Comparison of ENCODE assay signal across 19 cellular contexts in genomic region chr11:102168483-102168882, GRCh38. TPM values are rescaled to one million over a fixed set of nuclear protein-coding genes. Genes with fewer than 3 reads are reported as not detected.
A peak's percentile ranks its signal among the peaks of the same experiment; 100 is the strongest.
DNase-seq lines count a peak whose midpoint lies in the region; ATAC-seq, FAIRE-seq and TF ChIP-seq lines count a peak whose summit lies in the region.
"Had no signal": no experiment of that assay in that cellular context is flagged by ENCODE, and none has a peak within 500 bp of the region (broad histone marks: within the 10 kb centered on the region; RNA-seq: fewer than 3 reads in every experiment).

No MANE protein-coding gene starts in this region.

- peak overlapping the region; percentile 86; the same call in 1 of the 2 replicates for H4K5ac ChIP-seq in IMR-90 (ENCODE audit: low read depth, low read length)

- H3K4me3 ChIP-seq in Caco-2 (ENCODE audit: low read depth, low read length) = no peak overlapping the region
- H3K4me3 ChIP-seq in IMR-90 (ENCODE audit: insufficient read depth, low read depth, low read length) = no peak overlapping the region
- H3K4me3 ChIP-seq in bronchial epithelial cell (ENCODE audit: low read depth, low read length) = no peak overlapping the region
- H3K4me3 ChIP-seq in muscle layer of duodenum (ENCODE audit: low read depth in 1 of 2, low read length in 2 of 2) = no peak overlapping the region
- H3K4me3 ChIP-seq: adrenal gland had no signal

- peak overlapping the region; percentile 26 for H3K27ac Mint-ChIP-seq in Caco-2 (ENCODE audit: unreplicated experiment)
- H3K27ac Mint-ChIP-seq: activated T-helper 2 cell treated with anti-CD3 and anti-CD28 coated beads, Interferon-gamma antibody, Interleukin-2, Interleukin-4, amounts not matched to agents 10 μg/mL and 5 μg/mL and 100 μg/mL, durations not matched to agents 14 hours and 24 hours and 36 hours; immature natural killer cell; stimulated activated naive B cell treated with anti-CD40 and anti-IgM and Interleukin-4, amounts not matched to agents 10 μg/mL and 1 μg/mL and 100 μg/mL, for 72 hours had no signal

- no peak overlapping the region for H3K27ac ChIP-seq in IMR-90 (ENCODE audit: insufficient read depth, low read length)
- H3K27ac ChIP-seq in muscle layer of duodenum (ENCODE audit: low read length) = peak overlapping the region; percentile 0
- H3K27ac ChIP-seq: adrenal gland had no signal

- peaks cover 23 to 57% of the 10 kb centered on the region in 2 experiments for H3K79me1 ChIP-seq in IMR-90 (ENCODE audit: low read depth in 1 of 2, low read length in 2 of 2)

- H3K4ac ChIP-seq in IMR-90 (ENCODE audit: low read depth, low read length) = peak overlapping the region; percentile 3; the same call in 1 of the 2 replicates

- peak overlapping the region; percentile 19; the same call in 1 of the 2 replicates for H3K4me2 ChIP-seq in IMR-90 (ENCODE audit: low read depth, low read length)

- peaks cover 9% of the 10 kb centered on the region; the same call in 1 of the 2 replicates for H4K20me1 ChIP-seq in IMR-90 (ENCODE audit: insufficient read depth, low read length)

- H2BK5ac ChIP-seq in IMR-90 (ENCODE audit: low read depth, low read length, poor library complexity, severe bottlenecking) = peak overlapping the region; percentile 99

- ATAC-seq in IMR-90 (ENCODE audit: low read depth) = no peak
- ATAC-seq: stimulated activated naive B cell treated with anti-CD40 and anti-IgM and Interleukin-4, amounts not matched to agents 10 μg/mL and 1 μg/mL and 100 μg/mL, for 72 hours had no signal

- H3K4me1 ChIP-seq in Caco-2 (peaks cover 17% of the 10 kb centered on the region), IMR-90 (ENCODE audit: control insufficient read depth, insufficient read depth, low read length) (peaks cover 18% of the 10 kb centered on the region), muscle layer of duodenum (ENCODE audit: control insufficient read depth in 1 of 2, insufficient read depth in 2 of 2, low read length in 2 of 2) (peaks cover 0 to 4% of the 10 kb centered on the region in 2 donors)

- H2BK120ac ChIP-seq in IMR-90 (ENCODE audit: low read depth, low read length) = no peak overlapping the region

- no peaks in the 10 kb centered on the region for H3K27me3 Mint-ChIP-seq in Caco-2 (ENCODE audit: insufficient read depth, unreplicated experiment)

- peaks cover 52% of the 10 kb centered on the region for H3K36me3 Mint-ChIP-seq in Caco-2 (ENCODE audit: insufficient read depth, unreplicated experiment)
- H3K36me3 Mint-ChIP-seq: immature natural killer cell; stimulated activated naive B cell treated with anti-CD40 and anti-IgM and Interleukin-4, amounts not matched to agents 10 μg/mL and 1 μg/mL and 100 μg/mL, for 72 hours had no signal

- H3K56ac ChIP-seq in IMR-90 (ENCODE audit: extremely low read depth, insufficient read depth, low read length) = 0 out of 2 replicates have a peak overlapping the region, but pooled peaks have one; percentile 21

- intact Hi-C loops in Caco-2 (cut with micrococcal nuclease; ENCODE audit: unreplicated experiment) = no loop called here
- intact Hi-C loops in IMR-90 (cut with micrococcal nuclease) = no loop called here

- H4K91ac ChIP-seq in IMR-90 (ENCODE audit: insufficient read depth, low read depth, low read length) = no peak overlapping the region

- no peak for FAIRE-seq in bronchial epithelial cell (lab: Jason Lieb, UNC)
- no peak for FAIRE-seq in GM19239 (lab: Jason Lieb, UNC)
- FAIRE-seq: endothelial cell of umbilical vein, small intestine, urothelium cell line had no signal

- H2AK9ac ChIP-seq in IMR-90 (replicated peaks; ENCODE audit: low read depth, low read length, poor library complexity) = no peak overlapping the region

- POLR2A ChIA-PET in Caco-2 (lab: Charles Lee) = no interaction called here
- POLR2A ChIA-PET in IMR-90 (lab: Charles Lee; ENCODE audit: unreplicated experiment) = no interaction called here

- H4K8ac ChIP-seq in IMR-90 (ENCODE audit: low read depth in 2 of 2, low read length in 2 of 2) = peak overlapping the region in 1 of 2 experiments; percentile 14; a peak in 1 of 4 replicates

- peak overlapping the region; percentile 7; the same call in 1 of the 2 replicates for H2BK20ac ChIP-seq in IMR-90 (ENCODE audit: low read depth, low read length)

- peak overlapping the region; percentile 62; the same call in 1 of the 2 replicates for H3K18ac ChIP-seq in IMR-90 (ENCODE audit: low read depth, low read length)

- H3K9me3 Mint-ChIP-seq in Caco-2 (ENCODE audit: unreplicated experiment) = no peaks in the 10 kb centered on the region
- H3K9me3 Mint-ChIP-seq: activated T-helper 2 cell treated with anti-CD3 and anti-CD28 coated beads, Interferon-gamma antibody, Interleukin-2, Interleukin-4, amounts not matched to agents 10 μg/mL and 5 μg/mL and 100 μg/mL, durations not matched to agents 14 hours and 24 hours and 36 hours; stimulated activated naive B cell treated with anti-CD40 and anti-IgM and Interleukin-4, amounts not matched to agents 10 μg/mL and 1 μg/mL and 100 μg/mL, for 72 hours had no signal

- H3K9me3 ChIP-seq in Caco-2 = no peaks in the 10 kb centered on the region
- no peaks in the 10 kb centered on the region for H3K9me3 ChIP-seq in IMR-90 (ENCODE audit: control insufficient read depth, insufficient read depth, low read length)
- no peaks in the 10 kb centered on the region for H3K9me3 ChIP-seq in muscle layer of duodenum (ENCODE audit: control insufficient read depth in 1 of 2, low read length in 2 of 2)
- H3K9me3 ChIP-seq: adrenal gland had no signal

- CTCF ChIA-PET in Caco-2 (lab: Charles Lee) (no interaction called here), IMR-90 (lab: Yijun Ruan, JAX) (no interaction called here)

- no peaks in the 10 kb centered on the region for H3K36me3 ChIP-seq in Caco-2 (ENCODE audit: control insufficient read depth, insufficient read depth, low read length)
- peaks cover 10% of the 10 kb centered on the region for H3K36me3 ChIP-seq in IMR-90 (ENCODE audit: control insufficient read depth, insufficient read depth, low read length)
- H3K36me3 ChIP-seq in bronchial epithelial cell (ENCODE audit: control insufficient read depth, insufficient read depth, low read length) = no peaks in the 10 kb centered on the region
- peaks cover 0 to 2% of the 10 kb centered on the region in 2 donors for H3K36me3 ChIP-seq in muscle layer of duodenum (ENCODE audit: control insufficient read depth in 1 of 2, insufficient read depth in 2 of 2, low read length in 2 of 2)
- H3K36me3 ChIP-seq: adrenal gland had no signal

- H3K9me1 ChIP-seq in IMR-90 (ENCODE audit: insufficient read depth, low read length) = peaks cover 17% of the 10 kb centered on the region

- WGBS in IMR-90 (ENCODE audit: extremely low coverage in 2 of 2, insufficient read length in 1 of 2), 2 experiments = 67% methylated on average over 1 of the region's 1 CpG; no CpG with 5 or more reads in 1 of the 2 experiments

- H3K4me1 Mint-ChIP-seq in Caco-2 (ENCODE audit: low read depth, unreplicated experiment) = peaks cover 35% of the 10 kb centered on the region
- H3K4me1 Mint-ChIP-seq: immature natural killer cell; stimulated activated naive B cell treated with anti-CD40 and anti-IgM and Interleukin-4, amounts not matched to agents 10 μg/mL and 1 μg/mL and 100 μg/mL, for 72 hours had no signal

- H3K9ac ChIP-seq in IMR-90 (ENCODE audit: low read depth, low read length) = peak overlapping the region; percentile 46; the same call in 1 of the 2 replicates

- TF ChIP-seq CTCF in Caco-2 (IDR thresholded peaks at IDR 0.05; ENCODE audit: insufficient read depth in 1 of 2, low read depth in 1 of 2, low read length in 1 of 2, severe bottlenecking in 1 of 2, unreplicated experiment in 1 of 2) = no peak
- TF ChIP-seq CTCF in IMR-90 (conservative IDR thresholded peaks at IDR 0.05; ENCODE audit: low read depth, low read length) = no peak
- no peak for TF ChIP-seq CTCF in bronchial epithelial cell (IDR thresholded peaks at IDR 0.05; ENCODE audit: insufficient read depth, low read length, severe bottlenecking)

- H2AK5ac ChIP-seq in IMR-90 (ENCODE audit: low read depth, low read length) = 0 out of 2 replicates have a peak overlapping the region, but pooled peaks have one; percentile 25

- H3K27me3 ChIP-seq in Caco-2 (replicated peaks; ENCODE audit: control insufficient read depth, insufficient read depth, low read length) = no peaks in the 10 kb centered on the region
- no peaks in the 10 kb centered on the region for H3K27me3 ChIP-seq in IMR-90 (ENCODE audit: control insufficient read depth, insufficient read depth, low read length)
- no peaks in the 10 kb centered on the region for H3K27me3 ChIP-seq in bronchial epithelial cell (ENCODE audit: control insufficient read depth, insufficient read depth, low read length)
- no peaks in the 10 kb centered on the region for H3K27me3 ChIP-seq in muscle layer of duodenum (ENCODE audit: low read depth, low read length)
- H3K27me3 ChIP-seq: adrenal gland had no signal

- in situ Hi-C loops in IMR-90 (cut with MboI; ENCODE audit: low sequenced_read_pairs) = no loop called here

- 0 out of 3 replicates have a peak overlapping the region, but pooled peaks have one; percentile 9 for H2BK15ac ChIP-seq in IMR-90 (ENCODE audit: low read depth, low read length)

- no peak for DNase-seq in Caco-2
- no peak for DNase-seq in IMR-90
- DNase-seq in bronchial epithelial cell (ENCODE audit: low read depth) = peak; percentile 55
- DNase-seq in GM19239 (ENCODE audit: insufficient read length, low spot score) = no peak
- no peak for DNase-seq in midbrain (lab: John Stamatoyannopoulos, UW)
- DNase-seq in NK-92 (lab: John Stamatoyannopoulos, UW; ENCODE audit: unreplicated experiment) = no peak
- no peak for DNase-seq in NCI-H2029 treated with DMSO at 0.1 percent for 48 hours (lab: John Stamatoyannopoulos, UW)
- DNase-seq: activated CD8-positive, alpha-beta memory T cell treated with anti-CD3 and anti-CD28 coated beads for 24 hours; adrenal gland; immature natural killer cell; Kasumi-1; NCI-H146; NCI-H446 treated with DMSO at 0.1 percent for 48 hours; small intestine; stimulated activated naive B cell treated with anti-CD40 and anti-IgM and Interleukin-4, amounts not matched to agents 10 μg/mL and 1 μg/mL and 100 μg/mL, for 72 hours had no signal

- TF ChIP-seq RAD21 in IMR-90 (IDR thresholded peaks at IDR 0.05; ENCODE audit: low read length) = no peak

- dilution Hi-C loops in IMR-90 (cut with HindIII; ENCODE audit: low sequenced_read_pairs, unreplicated experiment) = no loop called here

- H3K4me3 Mint-ChIP-seq in Caco-2 (ENCODE audit: unreplicated experiment) = no peak overlapping the region
- H3K4me3 Mint-ChIP-seq: immature natural killer cell; stimulated activated naive B cell treated with anti-CD40 and anti-IgM and Interleukin-4, amounts not matched to agents 10 μg/mL and 1 μg/mL and 100 μg/mL, for 72 hours had no signal

- no peak overlapping the region for H2AFZ ChIP-seq in IMR-90 (replicated peaks; ENCODE audit: low read length, poor library complexity)

- peak overlapping the region; percentile 47; the same call in 1 of the 2 replicates for H3K23ac ChIP-seq in IMR-90 (ENCODE audit: low read depth, low read length)

- peak overlapping the region; percentile 67; the same call in 1 of the 2 replicates for H3K14ac ChIP-seq in IMR-90 (replicated peaks; ENCODE audit: low read depth, low read length)

- BruUV-seq in Caco-2 (replicated peaks; lab: Mats Ljungman, UMichigan) (no TSS peak), IMR-90 (replicated peaks; lab: Mats Ljungman, UMichigan) (no TSS peak)

- no peak for TF ChIP-seq POLR2A in IMR-90 (IDR thresholded peaks at IDR 0.05; ENCODE audit: low read depth, low read length)

RNA-seq across cellular contexts. Expression of gene YAP1, which starts 58.2 kb away (rescaled TPM):
- total RNA-seq in Caco-2 (2022) (207 and 227 TPM in 2 replicates), IMR-90 (2012; rRNA removed) (207 and 251 TPM in 2 replicates), bronchial epithelial cell (151 and 152 TPM in 2 replicates)
- 116 and 121 TPM in 2 replicates for polyA plus RNA-seq in IMR-90 (2012; rRNA removed)
- 43.6 and 73.6 TPM in 2 replicates for polyA plus RNA-seq in IMR-90 (2012; cell fraction: cytosol; rRNA removed)
- 55.7 and 77.4 TPM in 2 replicates for polyA plus RNA-seq in IMR-90 (2012; cell fraction: nucleus; rRNA removed; ENCODE audit: low replicate concordance)
- total RNA-seq: activated T-helper 2 cell treated with anti-CD3 and anti-CD28 coated beads, Interferon-gamma antibody, Interleukin-2, Interleukin-4, amounts not matched to agents 10 μg/mL and 5 μg/mL and 100 μg/mL, durations not matched to agents 14 hours and 24 hours and 36 hours had no signal
- polyA plus RNA-seq: immature natural killer cell had no signal
